ENCODE assay signal across 8 cellular contexts in genomic region chr7:99312316-99313203, GRCh38. TPM values are rescaled to one million over a fixed set of nuclear protein-coding genes. Genes with fewer than 3 reads are reported as not detected.
DNase-seq lines count a peak whose midpoint lies in the region; ATAC-seq and TF ChIP-seq lines count a peak whose summit lies in the region.

No MANE protein-coding gene starts in this region.

- H4K12ac ChIP-seq in trophoblast cell (ENCODE audit: low read depth, low read length), result no peak overlapping the region

- H3K4me1 ChIP-seq in SJSA1 (replicated peaks) (peaks cover 4% of the 10 kb centered on the region), gastroesophageal sphincter (peaks cover 0 to 7% (median 0%) of the 10 kb centered on the region in 3 donors), trophoblast cell (ENCODE audit: control insufficient read depth in 1 of 2, insufficient read depth in 2 of 2, low read length in 2 of 2) (no peaks in the 10 kb centered on the region), upper lobe of left lung (peaks cover 0 to 10% (median 5%) of the 10 kb centered on the region in 4 donors)

- H2AK5ac ChIP-seq in trophoblast cell (ENCODE audit: low read length), result no peak overlapping the region

- no peak overlapping the region for H3K4ac ChIP-seq in trophoblast cell (ENCODE audit: low read depth, low read length)

- no peak for TF ChIP-seq POLR2A in gastroesophageal sphincter (IDR thresholded peaks at IDR 0.05)
- no peak for TF ChIP-seq POLR2A in upper lobe of left lung (IDR thresholded peaks at IDR 0.05)

- H3K36me3 ChIP-seq in SJSA1 (no peaks in the 10 kb centered on the region), gastroesophageal sphincter (no peaks in the 10 kb centered on the region), trophoblast cell (ENCODE audit: control insufficient read depth in 1 of 2, insufficient read depth in 2 of 2, low read length in 2 of 2) (no peaks in the 10 kb centered on the region), upper lobe of left lung (no peaks in the 10 kb centered on the region)

- no peak overlapping the region for H4K8ac ChIP-seq in trophoblast cell (ENCODE audit: low read depth, low read length)

- no peak overlapping the region for H3K23ac ChIP-seq in trophoblast cell (ENCODE audit: low read length)

- H3K4me2 ChIP-seq in trophoblast cell (ENCODE audit: low read length), result no peak overlapping the region

- H2BK12ac ChIP-seq in trophoblast cell (ENCODE audit: low read length), result no peak overlapping the region

- no peak overlapping the region for H2BK120ac ChIP-seq in trophoblast cell (ENCODE audit: insufficient read depth, low read length, poor library complexity)

- 0 out of 2 replicates have a peak, but pooled peaks cover 3% of the 10 kb centered on the region for H3K9me3 ChIP-seq in SJSA1 (replicated peaks)
- H3K9me3 ChIP-seq in gastroesophageal sphincter, result peaks cover 0 to 13% (median 0%) of the 10 kb centered on the region in 3 donors
- H3K9me3 ChIP-seq in trophoblast cell (ENCODE audit: insufficient read depth, low read depth, low read length), result peaks cover 2% of the 10 kb centered on the region
- H3K9me3 ChIP-seq in upper lobe of left lung, result peaks cover 0 to 3% (median 0%) of the 10 kb centered on the region in 4 donors

- no peak overlapping the region for H2AFZ ChIP-seq in trophoblast cell (ENCODE audit: insufficient read depth, low read length, poor library complexity)

- H2BK5ac ChIP-seq in trophoblast cell (ENCODE audit: low read depth, low read length, poor library complexity), result no peak overlapping the region

- H3K9ac ChIP-seq in trophoblast cell (ENCODE audit: low read length), result no peak overlapping the region

- WGBS in gastroesophageal sphincter (ENCODE audit: low coverage in 1 of 2), 2 donors, result 20 to 55% methylated on average over 7 of the region's 16 CpGs
- no CpG with 5 or more reads among the region's 16 CpGs for WGBS in trophoblast cell (ENCODE audit: extremely low coverage, insufficient coverage, insufficient read length)
- 36 to 37% methylated on average over 11 to 16 of the region's 16 CpGs for WGBS in upper lobe of left lung, 2 donors

- peak; percentile 34 for ATAC-seq in gastroesophageal sphincter
- ATAC-seq in upper lobe of left lung (ENCODE audit: low FRiP score in 2 of 2), result peak; percentile 81 to 88
- no peak for ATAC-seq in GM21737 (IDR thresholded peaks at IDR 0.05; ENCODE audit: unreplicated experiment)

- no peak overlapping the region for H3K14ac ChIP-seq in trophoblast cell (ENCODE audit: low read length)

- H3K18ac ChIP-seq in trophoblast cell (ENCODE audit: low read length), result no peak overlapping the region

- H3K79me2 ChIP-seq in trophoblast cell (ENCODE audit: control insufficient read depth, insufficient read depth, low read length, poor library complexity), result no peaks in the 10 kb centered on the region

- no peak overlapping the region for H4K91ac ChIP-seq in trophoblast cell (ENCODE audit: low read depth, low read length)

- no peak overlapping the region for H3K4me3 ChIP-seq in Jurkat, Clone E6-1 (ENCODE audit: low read length)
- no peak overlapping the region for H3K4me3 ChIP-seq in SJSA1
- no peak overlapping the region for H3K4me3 ChIP-seq in gastroesophageal sphincter
- H3K4me3 ChIP-seq in trophoblast cell (ENCODE audit: low read depth, low read length), result no peak overlapping the region
- H3K4me3 ChIP-seq in upper lobe of left lung, result no peak overlapping the region

- H3K27me3 ChIP-seq in SJSA1 (replicated peaks) (no peaks in the 10 kb centered on the region), gastroesophageal sphincter (no peaks in the 10 kb centered on the region), trophoblast cell (ENCODE audit: insufficient read depth, low read length) (no peaks in the 10 kb centered on the region), upper lobe of left lung (no peaks in the 10 kb centered on the region)

- H3K27ac ChIP-seq in SJSA1 (no peak overlapping the region), gastroesophageal sphincter (no peak overlapping the region), trophoblast cell (ENCODE audit: low read depth, low read length) (no peak overlapping the region), upper lobe of left lung (no peak overlapping the region)

- H3K79me1 ChIP-seq in trophoblast cell (ENCODE audit: low read length), result no peaks in the 10 kb centered on the region

- DNase-seq in DMS79 (lab: John Stamatoyannopoulos, UW), result peak; percentile 34
- peak; percentile 47 for DNase-seq in Jurkat, Clone E6-1 (ENCODE audit: low read depth, low spot score)
- peak; percentile 57 to 69 for DNase-seq in SJSA1 (ENCODE audit: low read depth in 1 of 2, low spot score in 2 of 2)
- peak; percentile 90 for DNase-seq in activated effector memory CD4-positive, alpha-beta T cell treated with anti-CD3 and anti-CD28 coated beads, Interleukin-2, amount 50 U/mL, for 16 hours
- DNase-seq in trophoblast cell, result peak; percentile 58 to 94
- DNase-seq in upper lobe of left lung, result peak in 1 of 2 donors; percentile 64

- TF ChIP-seq EP300 in gastroesophageal sphincter (IDR thresholded peaks at IDR 0.05) (no peak), upper lobe of left lung (IDR thresholded peaks at IDR 0.05) (no peak)

- peak; percentile 83 to 93 (median 86) for TF ChIP-seq CTCF in gastroesophageal sphincter (IDR thresholded peaks at IDR 0.05)
- TF ChIP-seq CTCF in upper lobe of left lung (IDR thresholded peaks at IDR 0.05), result peak; percentile 62 to 87 (median 82)

RNA-seq across cellular contexts. Expression of gene ARPC1A, which starts 13.1 kb away (rescaled TPM):
- polyA plus RNA-seq in Jurkat, Clone E6-1 (2012; ENCODE audit: insufficient read depth, insufficient read length), result 77.9 TPM
- total RNA-seq in SJSA1 (2014; rRNA removed; shearing (Covaris generic)), result 186 and 242 TPM in 2 replicates
- 100 to 1,000 TPM in 2 of 4 donors, 10 to 100 TPM in 2; 75.0 to 112 (median 98.3) TPM for total RNA-seq in gastroesophageal sphincter
- polyA plus RNA-seq in trophoblast cell (2013), result 221 and 225 TPM in 2 replicates
- 100 to 1,000 TPM in 5 of 6 donors, 10 to 100 TPM in 1; 81.7 to 129 (median 122) TPM for total RNA-seq in upper lobe of left lung

RNA-seq across cellular contexts. Expression of gene MYH16, which starts 39.9 kb away (rescaled TPM):
- not detected for polyA plus RNA-seq in Jurkat, Clone E6-1 (2012; ENCODE audit: insufficient read depth, insufficient read length)
- 0.41 TPM in 1 of 2 replicates, not detected in the other for total RNA-seq in SJSA1 (2014; rRNA removed; shearing (Covaris generic))
- total RNA-seq in gastroesophageal sphincter, result not detected
- polyA plus RNA-seq in trophoblast cell (2013), result 0.14 TPM in 1 of 2 replicates, not detected in the other
- total RNA-seq in upper lobe of left lung, result under 1 TPM in 1 of 6 donors, not detected in 5; 0.17 TPM
